In genomic region chr11:36289226-36289852, GRCh38 we compare ENCODE assay signal across 8 cellular contexts. TPM values are rescaled to one million over a fixed set of nuclear protein-coding genes. Genes with fewer than 3 reads are reported as not detected.
DNase-seq lines count a peak whose midpoint lies in the region; TF ChIP-seq lines count a peak whose summit lies in the region.

Gene COMMD9, minus strand, starts transcription at chr11:36289424. Its CDS starts 12 bp downstream, at chr11:36289412.

- DNase-seq in HAP-1 (ENCODE audit: low spot score in 2 of 2) (peak; percentile 87 to 96), MM.1S (peak; percentile 97), SIG-M5 (lab: John Stamatoyannopoulos, UW) (peak; percentile 72), activated gamma-delta T cell treated with Interleukin-2 at 50 U/mL for 16 hours (peak; percentile 92), fibroblast of villous mesenchyme (ENCODE audit: low read depth) (peak; percentile 93), stomach (peak; percentile 95)

- H2AFZ ChIP-seq in MM.1S (ENCODE audit: low read length) (peak within 1 kb of the TSS; percentile 100), neural cell (ENCODE audit: low read depth, low read length) (peak within 1 kb of the TSS; percentile 57)

- peak; percentile 64 for TF ChIP-seq RAD21 in neural cell (conservative IDR thresholded peaks at IDR 0.05)

- H3K9me3 ChIP-seq in ES-I3 (ENCODE audit: control insufficient read depth, insufficient read depth, low read length) (no peaks in the 10 kb centered on the region), HAP-1 (no peaks in the 10 kb centered on the region), MM.1S (replicated peaks; ENCODE audit: insufficient read depth, low read length) (no peaks in the 10 kb centered on the region), neural cell (ENCODE audit: low read length) (no peaks in the 10 kb centered on the region), stomach (no peaks in the 10 kb centered on the region)

- no peaks in the 10 kb centered on the region for H3F3A ChIP-seq in MM.1S (ENCODE audit: insufficient read depth, low read length)
- H3F3A ChIP-seq in neural cell (ENCODE audit: insufficient read depth, low read length, poor library complexity, severe bottlenecking) = no peaks in the 10 kb centered on the region

- no peak for TF ChIP-seq CTCF in MM.1S (IDR thresholded peaks at IDR 0.05; ENCODE audit: low read length)
- no peak for TF ChIP-seq CTCF in fibroblast of villous mesenchyme (IDR thresholded peaks at IDR 0.05; ENCODE audit: insufficient read depth, low read depth, low read length)
- peak; percentile 29 for TF ChIP-seq CTCF in neural cell (IDR thresholded peaks at IDR 0.05; ENCODE audit: poor library complexity, severe bottlenecking)
- no peak for TF ChIP-seq CTCF in stomach (IDR thresholded peaks at IDR 0.05)

- H3K4me2 ChIP-seq in MM.1S (ENCODE audit: low read depth, low read length) = peak within 1 kb of the TSS; percentile 88
- peak within 1 kb of the TSS; percentile 69 for H3K4me2 ChIP-seq in neural cell (ENCODE audit: low read length)

- H3K4me3 ChIP-seq in HAP-1 (peak within 1 kb of the TSS; percentile 54), MM.1S (ENCODE audit: low read length) (peak within 1 kb of the TSS; percentile 99), fibroblast of villous mesenchyme (ENCODE audit: low read depth, low read length) (peak within 1 kb of the TSS; percentile 87), neural cell (ENCODE audit: low read length) (peak within 1 kb of the TSS; percentile 68), stomach (peak within 1 kb of the TSS; percentile 68 to 91 (median 76))

- no peak for TF ChIP-seq POLR2A in stomach (IDR thresholded peaks at IDR 0.05)

- H3K27ac ChIP-seq in MM.1S (ENCODE audit: low read length) = no peak within 1 kb of the TSS
- peak within 1 kb of the TSS; percentile 43 for H3K27ac ChIP-seq in neural cell (ENCODE audit: low read length)
- H3K27ac ChIP-seq in stomach = peak within 1 kb of the TSS; percentile 21 to 67 (median 42)

- intact Hi-C loops in stomach (cut with DNase I; ENCODE audit: low total_unique reads) = no loop called here

- in situ Hi-C loops in HAP-1 (cut with MboI; ENCODE audit: low sequenced_read_pairs) = no loop called here

- H3K4me1 ChIP-seq in ES-I3 (ENCODE audit: insufficient read depth, low read length) = no peaks in the 10 kb centered on the region
- peaks cover 2% of the 10 kb centered on the region; the same call in 1 of the 2 replicates for H3K4me1 ChIP-seq in HAP-1
- no peaks in the 10 kb centered on the region for H3K4me1 ChIP-seq in MM.1S (ENCODE audit: low read length)
- H3K4me1 ChIP-seq in stomach = peaks cover 9 to 23% (median 19%) of the 10 kb centered on the region in 4 donors

- H3K79me2 ChIP-seq in MM.1S (ENCODE audit: low read length) (peaks cover 19% of the 10 kb centered on the region), neural cell (replicated peaks; ENCODE audit: insufficient read depth, low read length) (peaks cover 7% of the 10 kb centered on the region)

- WGBS in stomach, 5 donors = 1 to 2% (median 1%) methylated on average over 21 to 31 of the region's 31 CpGs

- H3K9me2 ChIP-seq in MM.1S (replicated peaks; ENCODE audit: insufficient read depth, low read length) (no peaks in the 10 kb centered on the region), neural cell (ENCODE audit: insufficient read depth, low read length) (no peaks in the 10 kb centered on the region)

- H3K36me3 ChIP-seq in ES-I3 (ENCODE audit: insufficient read depth, low read length) (no peaks in the 10 kb centered on the region), HAP-1 (replicated peaks) (no peaks in the 10 kb centered on the region), MM.1S (replicated peaks; ENCODE audit: insufficient read depth, low read length) (no peaks in the 10 kb centered on the region), neural cell (ENCODE audit: insufficient read depth, low read length) (no peaks in the 10 kb centered on the region), stomach (no peaks in the 10 kb centered on the region)

- H4K20me1 ChIP-seq in MM.1S (ENCODE audit: insufficient read depth, low read length) (no peaks in the 10 kb centered on the region; the same call in 1 of the 2 replicates), neural cell (ENCODE audit: insufficient read depth) (no peaks in the 10 kb centered on the region)

- no peaks in the 10 kb centered on the region for H3K27me3 ChIP-seq in HAP-1 (ENCODE audit: low read depth)
- H3K27me3 ChIP-seq in MM.1S (replicated peaks; ENCODE audit: insufficient read depth, low read length) = 0 out of 2 replicates have a peak, but pooled peaks cover 8% of the 10 kb centered on the region
- H3K27me3 ChIP-seq in neural cell (ENCODE audit: insufficient read depth, low read depth, low read length) = no peaks in the 10 kb centered on the region
- no peaks in the 10 kb centered on the region for H3K27me3 ChIP-seq in stomach

- TF ChIP-seq EP300 in neural cell (conservative IDR thresholded peaks at IDR 0.05; ENCODE audit: poor library complexity, severe bottlenecking) (peak; percentile 67), stomach (IDR thresholded peaks at IDR 0.05) (no peak)

- H3K9ac ChIP-seq in ES-I3 (ENCODE audit: low read depth, low read length) (peak within 1 kb of the TSS; percentile 69), MM.1S (ENCODE audit: low read length) (peak within 1 kb of the TSS; percentile 74), neural cell (ENCODE audit: low read length) (peak within 1 kb of the TSS; percentile 73)

TF ChIP-seq in neural cell, 6 proteins besides CTCF, POLR2A, EP300 and RAD21:
- TF ChIP-seq SMC3 (conservative IDR thresholded peaks at IDR 0.05; ENCODE audit: poor library complexity) (peak; percentile 64), EZH2 (IDR thresholded peaks at IDR 0.05; ENCODE audit: borderline replicate concordance, insufficient read depth, low read length, poor library complexity, severe bottlenecking) (no peak), REST (IDR thresholded peaks at IDR 0.05; ENCODE audit: borderline replicate concordance) (peak; percentile 91), POLR2AphosphoS5 (IDR thresholded peaks at IDR 0.05) (peak; percentile 98), TAF1 (IDR thresholded peaks at IDR 0.05; ENCODE audit: low read depth) (peak; percentile 93), MXI1 (conservative IDR thresholded peaks at IDR 0.05; ENCODE audit: poor library complexity, severe bottlenecking) (peak; percentile 93)

RNA-seq across cellular contexts. Expression of gene COMMD9, which starts in this region (rescaled TPM):
- total RNA-seq in fibroblast of villous mesenchyme (35.4 and 49.0 TPM in 2 replicates), stomach (10 to 100 TPM in 4 of 5 donors, 1 to 10 TPM in 1; 2.9 to 53.8 (median 34.4) TPM)
- polyA plus RNA-seq in neural cell (111 and 119 TPM in 2 replicates), stomach (10 to 100 TPM; 25.7 to 34.2 (median 28.3) TPM)
- polyA minus RNA-seq in neural cell = 68.4 and 71.8 TPM in 2 replicates
